ENCODE assay signal across 9 cellular contexts in the genomic region with DNA sequence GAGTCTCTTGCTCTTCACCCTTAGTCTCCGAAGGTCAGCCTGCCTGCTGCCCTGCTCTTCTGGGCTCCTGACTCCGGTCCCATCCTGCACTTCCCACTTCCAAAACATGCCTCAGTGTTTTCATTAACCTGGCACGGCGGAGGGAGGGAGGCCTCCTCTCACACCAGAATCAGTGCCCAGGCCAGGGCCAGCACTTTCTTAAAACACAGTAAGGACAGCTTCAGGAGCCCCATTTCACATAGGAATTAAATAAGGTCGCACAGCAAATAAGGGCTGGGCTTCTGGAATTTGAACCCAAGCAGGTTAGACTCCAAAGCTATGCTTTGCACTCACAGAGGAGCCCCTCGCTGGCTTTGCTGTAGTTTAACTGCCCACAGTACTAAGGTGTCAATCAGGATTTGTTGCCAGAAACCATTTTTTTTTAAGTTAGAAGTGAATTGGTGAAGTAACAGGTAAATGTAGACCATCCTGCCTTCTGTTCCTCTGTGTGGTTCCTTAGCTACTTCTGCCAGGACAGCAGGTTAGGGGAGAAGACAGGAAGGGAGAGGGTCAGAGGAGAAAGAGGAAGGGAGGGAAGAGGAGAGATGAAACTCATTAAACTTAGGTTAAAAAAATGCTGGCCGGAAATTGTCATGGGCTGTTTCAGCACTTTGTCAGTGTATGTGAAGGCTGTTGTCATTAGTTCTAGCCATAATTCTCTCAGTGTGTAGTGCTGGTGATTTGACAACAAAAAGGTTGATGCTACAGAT. TPM values are rescaled to one million over a fixed set of nuclear protein-coding genes. Genes with fewer than 3 reads are reported as not detected.
DNase-seq lines count a peak whose midpoint lies in the region; ATAC-seq and TF ChIP-seq lines count a peak whose summit lies in the region.
"Had no signal": no experiment of that assay in that cellular context is flagged by ENCODE, and none has a peak within 500 bp of the region (broad histone marks: within the 10 kb centered on the region; RNA-seq: fewer than 3 reads in every experiment).

No MANE protein-coding gene starts in this region.

- H3K36me3 ChIP-seq in cardiac muscle cell (no peaks in the 10 kb centered on the region), muscle layer of colon (ENCODE audit: insufficient read depth, low read length) (peaks cover 9% of the 10 kb centered on the region), aorta (ENCODE audit: control insufficient read depth in 1 of 2, insufficient read depth in 2 of 2, low read length in 1 of 2) (peaks cover 0 to 2% of the 10 kb centered on the region in 2 donors)

- peaks cover 70% of the 10 kb centered on the region for H3K4me1 ChIP-seq in cardiac muscle cell (ENCODE audit: low read depth)
- H3K4me1 ChIP-seq in muscle layer of colon (ENCODE audit: insufficient read depth, low read length) = peaks cover 51% of the 10 kb centered on the region
- H3K4me1 ChIP-seq in aorta (ENCODE audit: control insufficient read depth in 1 of 2, insufficient read depth in 2 of 2, low read length in 2 of 2) = peaks cover 0 to 7% of the 10 kb centered on the region in 2 donors

- TF ChIP-seq CTCF in cardiac muscle cell (IDR thresholded peaks at IDR 0.05; ENCODE audit: low read depth, low read length) = no peak

- H3K9me3 ChIP-seq in cardiac muscle cell (ENCODE audit: low read depth) = no peaks in the 10 kb centered on the region
- H3K9me3 ChIP-seq in muscle layer of colon (ENCODE audit: low read length) = no peaks in the 10 kb centered on the region
- H3K9me3 ChIP-seq in aorta (ENCODE audit: control insufficient read depth, low read length) = no peaks in the 10 kb centered on the region

- peak overlapping the region; percentile 79 for H3K27ac ChIP-seq in cardiac muscle cell
- H3K27ac ChIP-seq in cingulate gyrus (ENCODE audit: low read depth, low read length) = peak overlapping the region; percentile 86
- H3K27ac ChIP-seq in muscle layer of colon (ENCODE audit: low read depth, low read length) = peak overlapping the region; percentile 66
- no peak overlapping the region for H3K27ac ChIP-seq in aorta (ENCODE audit: low read depth in 1 of 2, low read length in 2 of 2)

- intact Hi-C loops in cardiac septum (cut with DNase I) (no loop called here), aorta (cut with DNase I) (no loop called here)

- H3K9ac ChIP-seq in muscle layer of colon (ENCODE audit: low read length) = peak overlapping the region; percentile 3

- H3K4me3 ChIP-seq in cardiac muscle cell = peak overlapping the region; percentile 44
- peak overlapping the region in 1 of 2 donors; percentile 75 for H3K4me3 ChIP-seq in muscle layer of colon (ENCODE audit: low read depth in 1 of 2, low read length in 2 of 2)
- peak overlapping the region; percentile 63 to 83 for H3K4me3 ChIP-seq in aorta (ENCODE audit: low read length in 2 of 2)

- no peaks in the 10 kb centered on the region for H3K27me3 ChIP-seq in cardiac muscle cell
- no peaks in the 10 kb centered on the region for H3K27me3 ChIP-seq in muscle layer of colon (ENCODE audit: control insufficient read depth in 1 of 2, insufficient read depth in 2 of 2, low read length in 2 of 2)
- H3K27me3 ChIP-seq in aorta (ENCODE audit: control insufficient read depth in 1 of 2, insufficient read depth in 2 of 2, low read length in 1 of 2) = no peaks in the 10 kb centered on the region

- 22 to 25% methylated on average over 7 of the region's 7 CpGs for WGBS in aorta, 2 donors

- DNase-seq in cardiac muscle cell (ENCODE audit: low read depth in 1 of 2, low spot score in 1 of 2) = no peak
- no peak for DNase-seq in cardiac septum (ENCODE audit: low spot score)
- peak in 1 of 2 donors; percentile 54 for DNase-seq in aorta
- DNase-seq in HT-29 (ENCODE audit: low spot score) = no peak
- DNase-seq in NCI-H1436 treated with DMSO at 0.1 percent for 48 hours (lab: John Stamatoyannopoulos, UW) = no peak
- DNase-seq: DMS53 had no signal

- no peak for ATAC-seq in aorta (ENCODE audit: low FRiP score)
- no peak for ATAC-seq in GM21786 (IDR thresholded peaks at IDR 0.05; ENCODE audit: unreplicated experiment)

RNA-seq across cellular contexts. Expression of a gene that starts 1.1 kb away (rescaled TPM):
- total RNA-seq in cardiac muscle cell (53.2 and 63.6 TPM in 2 replicates), cardiac septum (47.5 TPM), aorta (10 to 100 TPM; 26.7 to 82.1 TPM)
- polyA plus RNA-seq in cardiac muscle cell (70.7 and 102 TPM in 2 replicates), aorta (10 to 100 TPM; 13.5 to 32.0 TPM)
- 1.2 and 2.7 TPM in 2 replicates for total RNA-seq in HT-29 (2014; rRNA removed; shearing (Covaris generic))

RNA-seq across cellular contexts. Expression of a gene that starts 18.0 kb away (rescaled TPM):
- total RNA-seq in cardiac muscle cell (34.0 and 39.3 TPM in 2 replicates), cardiac septum (45.5 TPM), aorta (100 to 1,000 TPM in 1 of 2 donors, 10 to 100 TPM in 1; 84.2 to 254 TPM)
- polyA plus RNA-seq in cardiac muscle cell (32.3 and 38.3 TPM in 2 replicates), aorta (100 to 1,000 TPM in 1 of 2 donors, 10 to 100 TPM in 1; 55.2 to 492 TPM)
- total RNA-seq in HT-29 (2014; rRNA removed; shearing (Covaris generic)) = 67.2 and 68.3 TPM in 2 replicates

RNA-seq across cellular contexts. Expression of a gene that starts 40.1 kb away (rescaled TPM):
- total RNA-seq in cardiac muscle cell (18.4 and 22.1 TPM in 2 replicates), cardiac septum (14.9 TPM), aorta (10 to 100 TPM; 19.6 to 20.9 TPM)
- polyA plus RNA-seq in cardiac muscle cell (31.3 and 48.1 TPM in 2 replicates), aorta (10 to 100 TPM; 12.4 to 20.3 TPM)
- total RNA-seq in HT-29 (2014; rRNA removed; shearing (Covaris generic)) = 8.1 and 11.7 TPM in 2 replicates

RNA-seq across cellular contexts. Expression of a gene that starts 49.5 kb away (rescaled TPM):
- total RNA-seq in cardiac muscle cell (1.3 and 2.3 TPM in 2 replicates), cardiac septum (not detected), aorta (not detected)
- polyA plus RNA-seq in cardiac muscle cell (1.2 and 2.3 TPM in 2 replicates), aorta (not detected)
- not detected in 2 replicates for total RNA-seq in HT-29 (2014; rRNA removed; shearing (Covaris generic))

Comparison
In these comparisons a context has a peak if more than half of its experiments do, and no peak if none do; other contexts are left out.
1. H3K27ac ChIP-seq: peak in cardiac muscle cell (single experiment), cingulate gyrus (single experiment) and muscle layer of colon (single experiment); none in aorta (0 of 2).